ENCODE assay signal across 8 cellular contexts in genomic region chr17:35969558-35970442, GRCh38. TPM values are rescaled to one million over a fixed set of nuclear protein-coding genes. Genes with fewer than 3 reads are reported as not detected.
A peak's percentile ranks its signal among the peaks of the same experiment; 100 is the strongest.
DNase-seq lines count a peak whose midpoint lies in the region; ATAC-seq, FAIRE-seq and TF ChIP-seq lines count a peak whose summit lies in the region.

No MANE protein-coding gene starts in this region.

- no peaks in the 10 kb centered on the region for H4K20me1 ChIP-seq in OCI-LY3 (ENCODE audit: insufficient read depth, low read length)

- no peaks in the 10 kb centered on the region for H3K9me3 ChIP-seq in CD8-positive, alpha-beta T cell (ENCODE audit: low read length)
- no peaks in the 10 kb centered on the region for H3K9me3 ChIP-seq in OCI-LY3 (ENCODE audit: insufficient read depth, low read length)

- no peak overlapping the region for H3K4me3 Mint-ChIP-seq in CD8-positive, alpha-beta T cell
- H3K4me3 Mint-ChIP-seq in nephron: no peak overlapping the region

- no peaks in the 10 kb centered on the region for H3K36me3 ChIP-seq in CD8-positive, alpha-beta T cell (ENCODE audit: insufficient read depth, low read length)
- H3K36me3 ChIP-seq in OCI-LY3 (replicated peaks; ENCODE audit: low read depth, low read length): no peaks in the 10 kb centered on the region

- H3K9ac ChIP-seq in OCI-LY3 (ENCODE audit: low read length): peak overlapping the region; percentile 34; the same call in 1 of the 2 replicates

- no peak overlapping the region for H3K27ac ChIP-seq in CD8-positive, alpha-beta T cell (ENCODE audit: low read depth, low read length)
- H3K27ac ChIP-seq in OCI-LY3 (ENCODE audit: low read length): peak overlapping the region; percentile 34; the same call in 1 of the 2 replicates

- no peaks in the 10 kb centered on the region for H3K27me3 Mint-ChIP-seq in CD8-positive, alpha-beta T cell (ENCODE audit: low read depth)
- H3K27me3 Mint-ChIP-seq in nephron (ENCODE audit: low read depth): peaks cover 8% of the 10 kb centered on the region

- H3K4me3 ChIP-seq in CD8-positive, alpha-beta T cell (ENCODE audit: low read depth, low read length): no peak overlapping the region
- peak overlapping the region; percentile 32 for H3K4me3 ChIP-seq in OCI-LY3 (ENCODE audit: low read length)

- no peaks in the 10 kb centered on the region for H3K4me1 Mint-ChIP-seq in CD8-positive, alpha-beta T cell (ENCODE audit: low read depth)
- H3K4me1 Mint-ChIP-seq in nephron: peaks cover 13% of the 10 kb centered on the region

- CTCF ChIA-PET in CD8-positive, alpha-beta T cell (lab: Charles Lee): interaction anchor here (0.7 to 17.3 kb wide), 17 partner anchors 8 to 244 kb away, joined by 3 to 235 read pairs (median 4); partner anchors contain the start of gene LYZL6

- DNase-seq in CD8-positive, alpha-beta T cell: peak; percentile 49 to 84 (median 67)
- DNase-seq in HTR-8/SVneo (ENCODE audit: insufficient read length, low spot score) (peak; percentile 82), fibroblast of gingiva (ENCODE audit: low read depth) (peak; percentile 60)
- peak; percentile 55 for DNase-seq in activated T-cell treated with anti-CD3 and anti-CD28 coated beads, Interleukin-2, amount 50 U/mL, for 1 hour
- DNase-seq in stimulated activated naive CD4-positive, alpha-beta T cell treated with Interleukin-2 at 50 U/mL for 16 hours (lab: John Stamatoyannopoulos, UW): peak; percentile 57

- no peak for FAIRE-seq in HTR-8/SVneo (lab: Jason Lieb, UNC)

- intact Hi-C loops in CD8-positive, alpha-beta T cell (cut with DNase I, micrococcal nuclease): loop anchor here (1.0 to 5.0 kb wide), 5 partner anchors 103 to 514 kb away; no protein-coding TSS in a partner anchor

- H3K4me2 ChIP-seq in OCI-LY3 (ENCODE audit: low read length): peak overlapping the region; percentile 80

- TF ChIP-seq CTCF in CD8-positive, alpha-beta T cell (IDR thresholded peaks at IDR 0.05): peak; percentile 80
- TF ChIP-seq CTCF in OCI-LY3 (IDR thresholded peaks at IDR 0.05; ENCODE audit: low read depth, low read length) (peak; percentile 89), nephron (IDR thresholded peaks at IDR 0.05; ENCODE audit: unreplicated experiment in 3 of 3) (peak; percentile 78 to 85 (median 79))

- H3K9me3 Mint-ChIP-seq in CD8-positive, alpha-beta T cell: no peaks in the 10 kb centered on the region
- no peaks in the 10 kb centered on the region for H3K9me3 Mint-ChIP-seq in nephron

- no peaks in the 10 kb centered on the region for H3K27me3 ChIP-seq in CD8-positive, alpha-beta T cell (ENCODE audit: insufficient read depth, low read length)
- peaks cover 20% of the 10 kb centered on the region for H3K27me3 ChIP-seq in OCI-LY3 (ENCODE audit: low read depth, low read length)

- H3K4me1 ChIP-seq in CD8-positive, alpha-beta T cell (ENCODE audit: insufficient read depth, low read length): no peaks in the 10 kb centered on the region
- peaks cover 21% of the 10 kb centered on the region for H3K4me1 ChIP-seq in OCI-LY3 (ENCODE audit: low read length)

- POLR2A ChIA-PET in CD8-positive, alpha-beta T cell (lab: Charles Lee): interaction anchor here (0.9 to 1.1 kb wide), 2 partner anchors 12 to 90 kb away, joined by 3 to 4 read pairs; partner anchors contain the start of gene CCL5

- peak overlapping the region; percentile 4 for H3K27ac Mint-ChIP-seq in CD8-positive, alpha-beta T cell
- H3K27ac Mint-ChIP-seq in nephron: peak overlapping the region; percentile 56 to 84 (median 67)

- H3K79me2 ChIP-seq in OCI-LY3 (ENCODE audit: low read length): no peaks in the 10 kb centered on the region

- peak; percentile 46 for ATAC-seq in CD8-positive, alpha-beta T cell
- no peak for ATAC-seq in HG03460 (IDR thresholded peaks at IDR 0.05; ENCODE audit: unreplicated experiment)

- H2AFZ ChIP-seq in OCI-LY3 (ENCODE audit: low read depth, low read length): no peak overlapping the region

- H3K36me3 Mint-ChIP-seq in CD8-positive, alpha-beta T cell: no peaks in the 10 kb centered on the region
- H3K36me3 Mint-ChIP-seq in nephron (ENCODE audit: low read depth): no peaks in the 10 kb centered on the region

RNA-seq across cellular contexts. Expression of gene CCL16, which starts 11.5 kb away (rescaled TPM):
- not detected for total RNA-seq in CD8-positive, alpha-beta T cell

RNA-seq across cellular contexts. Expression of gene CCL14, which starts 16.7 kb away (rescaled TPM):
- not detected for total RNA-seq in CD8-positive, alpha-beta T cell

RNA-seq across cellular contexts. Expression of gene LYZL6, which starts 26.3 kb away (rescaled TPM):
- not detected for total RNA-seq in CD8-positive, alpha-beta T cell

RNA-seq across cellular contexts. Expression of gene CCL15, which starts 31.6 kb away (rescaled TPM):
- not detected for total RNA-seq in CD8-positive, alpha-beta T cell

RNA-seq across cellular contexts. Expression of gene RDM1, which starts 39.2 kb away (rescaled TPM):
- total RNA-seq in CD8-positive, alpha-beta T cell: under 1 TPM in 1 of 2 experiments, not detected in 1; 0.27 TPM
